In genomic region chr20:1242530-1242929, GRCh38 we compare ENCODE assay signal across 16 cellular contexts. TPM values are rescaled to one million over a fixed set of nuclear protein-coding genes. Genes with fewer than 3 reads are reported as not detected.
DNase-seq lines count a peak whose midpoint lies in the region; ATAC-seq and TF ChIP-seq lines count a peak whose summit lies in the region.
"Had no signal": no experiment of that assay in that cellular context is flagged by ENCODE, and none has a peak within 500 bp of the region (broad histone marks: within the 10 kb centered on the region; RNA-seq: fewer than 3 reads in every experiment).

No MANE protein-coding gene starts in this region.

- no peaks in the 10 kb centered on the region for H3K9me3 ChIP-seq in Panc1 (ENCODE audit: control insufficient read depth, insufficient read depth, low read depth, low read length)
- H3K9me3 ChIP-seq in neural progenitor cell (ENCODE audit: low read depth) = no peaks in the 10 kb centered on the region

- H3K9ac ChIP-seq in neural progenitor cell = no peak overlapping the region

- no peaks in the 10 kb centered on the region for H3F3A ChIP-seq in neural progenitor cell (ENCODE audit: low read depth)

- peaks cover 7% of the 10 kb centered on the region for H3K27me3 Mint-ChIP-seq in activated CD8-positive, alpha-beta memory T cell treated with anti-CD3 and anti-CD28 coated beads, Interleukin-2, amount 10 ng/mL, durations not matched to agents 7 days and 5 days
- peaks cover 4% of the 10 kb centered on the region for H3K27me3 Mint-ChIP-seq in neural progenitor cell (ENCODE audit: insufficient read depth, low read depth)

- POLR2A ChIA-PET in Panc1 (lab: Charles Lee) = no interaction called here

- H2AFZ ChIP-seq in neural progenitor cell (replicated peaks) = no peak overlapping the region

- no peak overlapping the region for H3K4me2 ChIP-seq in neural progenitor cell

- TF ChIP-seq CTCF in Panc1 (IDR thresholded peaks at IDR 0.05) = no peak
- TF ChIP-seq CTCF in epithelial cell of proximal tubule (conservative IDR thresholded peaks at IDR 0.05; ENCODE audit: low read depth, low read length) = no peak
- no peak for TF ChIP-seq CTCF in neural progenitor cell (IDR thresholded peaks at IDR 0.05)

- H3K27ac Mint-ChIP-seq in activated CD8-positive, alpha-beta memory T cell treated with anti-CD3 and anti-CD28 coated beads, Interleukin-2, amount 10 ng/mL, durations not matched to agents 7 days and 5 days = no peak overlapping the region
- H3K27ac Mint-ChIP-seq in stimulated activated effector memory CD8-positive, alpha-beta T cell treated with anti-CD3 and anti-CD28 coated beads, Interleukin-12 subunit alpha, Interleukin-12 subunit beta, amount 100 ng/mL, for 72 hours = no peak overlapping the region
- no peak overlapping the region for H3K27ac Mint-ChIP-seq in neural progenitor cell
- H3K27ac Mint-ChIP-seq: memory B cell had no signal

- H3K36me3 Mint-ChIP-seq in activated CD8-positive, alpha-beta memory T cell treated with anti-CD3 and anti-CD28 coated beads, Interleukin-2, amount 10 ng/mL, durations not matched to agents 7 days and 5 days = no peaks in the 10 kb centered on the region
- H3K36me3 Mint-ChIP-seq in stimulated activated effector memory CD8-positive, alpha-beta T cell treated with anti-CD3 and anti-CD28 coated beads, Interleukin-12 subunit alpha, Interleukin-12 subunit beta, amount 100 ng/mL, for 72 hours = no peaks in the 10 kb centered on the region
- no peaks in the 10 kb centered on the region for H3K36me3 Mint-ChIP-seq in neural progenitor cell
- H3K36me3 Mint-ChIP-seq: memory B cell had no signal

- intact Hi-C loops in Panc1 (cut with micrococcal nuclease; ENCODE audit: unreplicated experiment) = no loop called here

- peak; percentile 42 for ATAC-seq in activated CD8-positive, alpha-beta memory T cell treated with anti-CD3 and anti-CD28 coated beads, Interleukin-2, amount 10 ng/mL, durations not matched to agents 7 days and 5 days
- ATAC-seq in Panc1 (peak; percentile 51; the same call in 1 of the 2 replicates), HG03196 (IDR thresholded peaks at IDR 0.05; ENCODE audit: unreplicated experiment) (no peak)
- ATAC-seq in stimulated activated effector memory CD8-positive, alpha-beta T cell treated with anti-CD3 and anti-CD28 coated beads, Interleukin-12 subunit alpha, Interleukin-12 subunit beta, amount 100 ng/mL, for 72 hours = peak; percentile 57

- no peaks in the 10 kb centered on the region for H3K79me2 ChIP-seq in neural progenitor cell (ENCODE audit: low read depth)

- H3K4me1 ChIP-seq in Panc1 (ENCODE audit: control insufficient read depth, insufficient read depth, low read length) (no peaks in the 10 kb centered on the region), neural progenitor cell (no peaks in the 10 kb centered on the region)

- H3K36me3 ChIP-seq in Panc1 (ENCODE audit: control insufficient read depth, insufficient read depth, low read length) (no peaks in the 10 kb centered on the region), neural progenitor cell (no peaks in the 10 kb centered on the region)

- in situ Hi-C loops in Panc1 (cut with HindIII; ENCODE audit: low pct_unique_long_range_greater_than_20kb, low sequenced_read_pairs) = no loop called here

- CTCF ChIA-PET in activated CD8-positive, alpha-beta memory T cell treated with anti-CD3 and anti-CD28 coated beads, Interleukin-2, amount 10 ng/mL, durations not matched to agents 7 days and 5 days (lab: Charles Lee) = interaction anchor here (0.9 kb wide), 1 partner anchor 15 kb away, joined by 4 read pairs; no protein-coding TSS in a partner anchor
- CTCF ChIA-PET in Panc1 (lab: Charles Lee) = no interaction called here

- H3K4me1 Mint-ChIP-seq in activated CD8-positive, alpha-beta memory T cell treated with anti-CD3 and anti-CD28 coated beads, Interleukin-2, amount 10 ng/mL, durations not matched to agents 7 days and 5 days = peaks cover 5% of the 10 kb centered on the region
- H3K4me1 Mint-ChIP-seq in stimulated activated effector memory CD8-positive, alpha-beta T cell treated with anti-CD3 and anti-CD28 coated beads, Interleukin-12 subunit alpha, Interleukin-12 subunit beta, amount 100 ng/mL, for 72 hours = no peaks in the 10 kb centered on the region
- peaks cover 16% of the 10 kb centered on the region for H3K4me1 Mint-ChIP-seq in neural progenitor cell
- H3K4me1 Mint-ChIP-seq: central memory CD8-positive, alpha-beta T cell had no signal

- no peak overlapping the region for H3K4me3 Mint-ChIP-seq in activated CD8-positive, alpha-beta memory T cell treated with anti-CD3 and anti-CD28 coated beads, Interleukin-2, amount 10 ng/mL, durations not matched to agents 7 days and 5 days
- H3K4me3 Mint-ChIP-seq in stimulated activated effector memory CD8-positive, alpha-beta T cell treated with anti-CD3 and anti-CD28 coated beads, Interleukin-12 subunit alpha, Interleukin-12 subunit beta, amount 100 ng/mL, for 72 hours = no peak overlapping the region
- H3K4me3 Mint-ChIP-seq in neural progenitor cell = no peak overlapping the region
- H3K4me3 Mint-ChIP-seq: central memory CD8-positive, alpha-beta T cell; memory B cell had no signal

- no peaks in the 10 kb centered on the region for H4K20me1 ChIP-seq in neural progenitor cell (ENCODE audit: low read depth)

- BruUV-seq in Panc1 (replicated peaks; lab: Mats Ljungman, UMichigan) = no TSS peak

- H3K4me3 ChIP-seq in Panc1 (ENCODE audit: low read depth in 2 of 2, low read length in 2 of 2) (no peak overlapping the region), epithelial cell of proximal tubule (ENCODE audit: low read depth, low read length) (no peak overlapping the region), neural progenitor cell (no peak overlapping the region)

- H3K9me3 Mint-ChIP-seq in activated CD8-positive, alpha-beta memory T cell treated with anti-CD3 and anti-CD28 coated beads, Interleukin-2, amount 10 ng/mL, durations not matched to agents 7 days and 5 days (ENCODE audit: low read depth) = no peaks in the 10 kb centered on the region
- H3K9me3 Mint-ChIP-seq in stimulated activated effector memory CD8-positive, alpha-beta T cell treated with anti-CD3 and anti-CD28 coated beads, Interleukin-12 subunit alpha, Interleukin-12 subunit beta, amount 100 ng/mL, for 72 hours = no peaks in the 10 kb centered on the region
- no peaks in the 10 kb centered on the region for H3K9me3 Mint-ChIP-seq in neural progenitor cell
- H3K9me3 Mint-ChIP-seq: central memory CD8-positive, alpha-beta T cell; memory B cell had no signal

- no peak for DNase-seq in activated CD8-positive, alpha-beta memory T cell treated with anti-CD3 and anti-CD28 coated beads, Interleukin-2, amount 10 ng/mL, durations not matched to agents 7 days and 5 days
- DNase-seq in activated CD8-positive, alpha-beta memory T cell treated with anti-CD3 and anti-CD28 coated beads for 24 hours = no peak
- no peak for DNase-seq in Panc1 (ENCODE audit: low read depth, low spot score)
- peak; percentile 68 for DNase-seq in epithelial cell of proximal tubule (ENCODE audit: low read depth)
- no peak for DNase-seq in stimulated activated effector memory CD8-positive, alpha-beta T cell treated with anti-CD3 and anti-CD28 coated beads, Interleukin-12 subunit alpha, Interleukin-12 subunit beta, amount 100 ng/mL, for 72 hours (ENCODE audit: low spot score in 2 of 2)
- no peak for DNase-seq in neural progenitor cell (ENCODE audit: low spot score)
- no peak for DNase-seq in activated CD8-positive, alpha-beta memory T cell treated with anti-CD3 and anti-CD28 coated beads, Interleukin-2, amount 50 U/mL, for 48 hours
- DNase-seq: AML-193, NCI-H2107, OCI-M1, substantia nigra, T1000 had no signal

- H3K27ac ChIP-seq in Panc1 (ENCODE audit: low read length) (no peak overlapping the region), neural progenitor cell (no peak overlapping the region)

- no peaks in the 10 kb centered on the region for H3K27me3 ChIP-seq in Panc1 (ENCODE audit: control insufficient read depth, insufficient read depth, low read length)
- peaks cover 29% of the 10 kb centered on the region for H3K27me3 ChIP-seq in neural progenitor cell

RNA-seq across cellular contexts. Expression of gene RAD21L1, which starts 16.7 kb away (rescaled TPM):
- under 1 TPM in 1 of 2 experiments, not detected in 1; 0.67 TPM for total RNA-seq in activated CD8-positive, alpha-beta memory T cell treated with anti-CD3 and anti-CD28 coated beads, Interleukin-2, amount 10 ng/mL, durations not matched to agents 7 days and 5 days
- total RNA-seq in Panc1 (2021; ENCODE audit: unreplicated experiment) = 1.0 TPM
- 0.48 TPM for polyA plus RNA-seq in Panc1 (2012; ENCODE audit: insufficient read length)
- 0.06 and 1.2 TPM in 2 replicates for total RNA-seq in epithelial cell of proximal tubule
- total RNA-seq in neural progenitor cell (ENCODE audit: low replicate concordance) = not detected in 2 replicates
- total RNA-seq: posterior vena cava had no signal

RNA-seq across cellular contexts. Expression of gene SNPH, which starts 23.6 kb away (rescaled TPM):
- total RNA-seq in activated CD8-positive, alpha-beta memory T cell treated with anti-CD3 and anti-CD28 coated beads, Interleukin-2, amount 10 ng/mL, durations not matched to agents 7 days and 5 days = 1 to 10 TPM; 3.6 to 4.2 TPM
- total RNA-seq in Panc1 (2021; ENCODE audit: unreplicated experiment) (6.4 TPM), epithelial cell of proximal tubule (4.6 and 7.2 TPM in 2 replicates), neural progenitor cell (ENCODE audit: low replicate concordance) (0.43 and 0.90 TPM in 2 replicates)
- 8.1 TPM for polyA plus RNA-seq in Panc1 (2012; ENCODE audit: insufficient read length)

RNA-seq across cellular contexts. Expression of gene C20orf202, which starts 39.3 kb away (rescaled TPM):
- not detected for total RNA-seq in activated CD8-positive, alpha-beta memory T cell treated with anti-CD3 and anti-CD28 coated beads, Interleukin-2, amount 10 ng/mL, durations not matched to agents 7 days and 5 days
- total RNA-seq in Panc1 (2021; ENCODE audit: unreplicated experiment) (not detected), epithelial cell of proximal tubule (not detected in 2 replicates), neural progenitor cell (ENCODE audit: low replicate concordance) (not detected in 2 replicates)
- polyA plus RNA-seq in Panc1 (2012; ENCODE audit: insufficient read length) = not detected

RNA-seq across cellular contexts. Expression of gene TMEM74B, which starts 57.7 kb away (rescaled TPM):
- under 1 TPM; 0.45 to 0.55 TPM for total RNA-seq in activated CD8-positive, alpha-beta memory T cell treated with anti-CD3 and anti-CD28 coated beads, Interleukin-2, amount 10 ng/mL, durations not matched to agents 7 days and 5 days
- total RNA-seq in Panc1 (2021; ENCODE audit: unreplicated experiment) (1.1 TPM), epithelial cell of proximal tubule (1.2 TPM in 1 of 2 replicates, not detected in the other), neural progenitor cell (ENCODE audit: low replicate concordance) (2.5 and 4.2 TPM in 2 replicates)
- 1.8 TPM for polyA plus RNA-seq in Panc1 (2012; ENCODE audit: insufficient read length)
